2 cellular contexts compared by ENCODE assay signal in the genomic region with DNA sequence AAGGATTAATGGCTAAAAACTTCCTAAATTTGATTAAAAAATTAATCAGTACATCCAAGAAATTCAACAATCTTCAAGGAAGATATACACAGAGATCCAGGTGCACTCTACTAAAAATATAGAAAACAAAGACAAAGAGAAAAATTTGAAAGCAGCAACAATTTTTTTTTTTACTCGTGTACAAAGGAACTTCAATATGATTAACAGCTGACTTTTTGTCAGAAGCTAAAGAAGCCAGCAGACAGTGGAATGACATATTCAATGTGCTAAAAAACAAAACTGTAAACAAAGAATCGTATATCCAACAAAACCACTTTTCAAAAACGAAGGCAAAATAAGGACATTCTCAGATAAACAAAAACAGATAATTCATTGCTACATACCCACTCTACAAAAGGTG.
TF ChIP-seq lines count a peak whose summit lies in the region.

No MANE protein-coding gene starts in this region.

TF ChIP-seq in HepG2, 621 proteins besides CTCF, POLR2A, EP300 and RAD21 (continued from another document):
- TF ChIP-seq, protein P1, sequence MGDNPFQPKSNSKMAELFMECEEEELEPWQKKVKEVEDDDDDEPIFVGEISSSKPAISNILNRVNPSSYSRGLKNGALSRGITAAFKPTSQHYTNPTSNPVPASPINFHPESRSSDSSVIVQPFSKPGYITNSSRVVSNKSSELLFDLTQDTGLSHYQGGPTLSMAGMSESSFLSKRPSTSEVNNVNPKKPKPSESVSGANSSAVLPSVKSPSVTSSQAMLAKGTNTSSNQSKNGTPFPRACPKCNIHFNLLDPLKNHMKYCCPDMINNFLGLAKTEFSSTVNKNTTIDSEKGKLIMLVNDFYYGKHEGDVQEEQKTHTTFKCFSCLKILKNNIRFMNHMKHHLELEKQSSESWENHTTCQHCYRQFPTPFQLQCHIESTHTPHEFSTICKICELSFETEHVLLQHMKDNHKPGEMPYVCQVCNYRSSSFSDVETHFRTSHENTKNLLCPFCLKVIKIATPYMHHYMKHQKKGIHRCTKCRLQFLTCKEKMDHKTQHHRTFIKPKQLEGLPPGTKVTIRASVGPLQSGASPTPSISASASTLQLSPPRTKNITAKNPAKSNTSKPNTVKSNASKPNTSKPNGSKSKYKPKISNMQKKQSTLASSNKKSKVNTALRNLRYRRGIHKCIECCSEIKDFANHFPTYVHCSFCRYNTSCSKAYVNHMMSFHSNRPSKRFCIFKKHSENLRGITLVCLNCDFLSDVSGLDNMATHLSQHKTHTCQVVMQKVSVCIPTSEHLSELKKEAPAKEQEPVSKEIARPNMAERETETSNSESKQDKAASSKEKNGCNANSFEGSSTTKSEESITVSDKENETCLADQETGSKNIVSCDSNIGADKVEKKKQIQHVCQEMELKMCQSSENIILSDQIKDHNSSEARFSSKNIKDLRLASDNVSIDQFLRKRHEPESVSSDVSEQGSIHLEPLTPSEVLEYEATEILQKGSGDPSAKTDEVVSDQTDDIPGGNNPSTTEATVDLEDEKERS (CRISPR knock-in tag; IDR thresholded peaks at IDR 0.05): no peak
TF ChIP-seq in HepG2: peak in this region for 1.

TF ChIP-seq in WTC11, 78 proteins besides CTCF, POLR2A, EP300 and RAD21 (continued from another document):
- TF ChIP-seq, protein P2, sequence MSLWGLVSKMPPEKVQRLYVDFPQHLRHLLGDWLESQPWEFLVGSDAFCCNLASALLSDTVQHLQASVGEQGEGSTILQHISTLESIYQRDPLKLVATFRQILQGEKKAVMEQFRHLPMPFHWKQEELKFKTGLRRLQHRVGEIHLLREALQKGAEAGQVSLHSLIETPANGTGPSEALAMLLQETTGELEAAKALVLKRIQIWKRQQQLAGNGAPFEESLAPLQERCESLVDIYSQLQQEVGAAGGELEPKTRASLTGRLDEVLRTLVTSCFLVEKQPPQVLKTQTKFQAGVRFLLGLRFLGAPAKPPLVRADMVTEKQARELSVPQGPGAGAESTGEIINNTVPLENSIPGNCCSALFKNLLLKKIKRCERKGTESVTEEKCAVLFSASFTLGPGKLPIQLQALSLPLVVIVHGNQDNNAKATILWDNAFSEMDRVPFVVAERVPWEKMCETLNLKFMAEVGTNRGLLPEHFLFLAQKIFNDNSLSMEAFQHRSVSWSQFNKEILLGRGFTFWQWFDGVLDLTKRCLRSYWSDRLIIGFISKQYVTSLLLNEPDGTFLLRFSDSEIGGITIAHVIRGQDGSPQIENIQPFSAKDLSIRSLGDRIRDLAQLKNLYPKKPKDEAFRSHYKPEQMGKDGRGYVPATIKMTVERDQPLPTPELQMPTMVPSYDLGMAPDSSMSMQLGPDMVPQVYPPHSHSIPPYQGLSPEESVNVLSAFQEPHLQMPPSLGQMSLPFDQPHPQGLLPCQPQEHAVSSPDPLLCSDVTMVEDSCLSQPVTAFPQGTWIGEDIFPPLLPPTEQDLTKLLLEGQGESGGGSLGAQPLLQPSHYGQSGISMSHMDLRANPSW (CRISPR knock-in tag; conservative IDR thresholded peaks at IDR 0.05; ENCODE audit: low read depth): no peak
TF ChIP-seq in WTC11: peak in this region for 1.
